In the genomic region with DNA sequence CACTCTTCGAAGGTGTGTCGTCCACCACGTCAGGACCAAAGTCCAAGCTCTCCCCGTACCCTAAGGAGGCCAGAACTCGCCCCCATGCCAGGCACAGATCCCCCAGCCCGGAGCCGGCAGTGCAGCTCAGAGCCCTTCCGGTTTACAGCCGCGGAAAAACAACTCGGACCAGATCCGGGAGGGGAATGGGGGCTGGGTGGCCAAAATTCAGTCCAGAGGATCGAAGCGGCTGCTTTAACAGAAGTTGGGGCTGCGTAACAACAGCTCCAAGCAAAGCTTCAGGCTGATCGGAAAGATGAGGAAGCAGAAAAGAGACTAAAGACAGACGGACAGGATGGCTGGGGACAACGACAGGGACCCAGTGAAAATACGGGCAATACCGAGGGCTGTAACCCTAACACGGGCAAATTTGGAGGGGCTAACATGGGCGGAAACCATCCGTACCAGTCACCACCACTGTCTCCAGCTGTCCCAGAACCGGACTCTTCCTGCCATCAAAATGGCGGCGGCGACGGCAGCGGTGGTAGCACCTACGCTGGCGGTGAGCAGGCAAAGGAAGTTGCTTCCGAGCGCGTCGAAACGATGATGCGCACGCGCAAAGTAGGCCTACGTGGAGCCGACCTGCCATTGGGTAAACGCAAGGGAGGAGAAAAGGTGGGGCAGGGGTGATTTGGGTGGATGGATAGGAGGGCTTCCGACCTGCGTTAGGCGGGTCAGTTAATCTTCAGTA, we compare ENCODE assay signal across 8 cellular contexts. TPM values are rescaled to one million over a fixed set of nuclear protein-coding genes. Genes with fewer than 3 reads are reported as not detected.
DNase-seq lines count a peak whose midpoint lies in the region; ATAC-seq and TF ChIP-seq lines count a peak whose summit lies in the region.

Gene MMADHC, minus strand, starts transcription at position 556 of the 730 bp plus-strand sequence. CDS start 678 bp downstream, outside the sequence.

- H3K4me3 Mint-ChIP-seq in activated T-helper 17 cell treated with anti-CD3 and anti-CD28 coated beads, Interleukin-2, amount 50 U/mL, for 72 hours: peak within 1 kb of the TSS; percentile 100
- H3K4me3 Mint-ChIP-seq in natural killer cell: peak within 1 kb of the TSS; percentile 97

- H3K27ac Mint-ChIP-seq in activated T-helper 17 cell treated with anti-CD3 and anti-CD28 coated beads, Interleukin-2, amount 50 U/mL, for 72 hours: peak within 1 kb of the TSS; percentile 100
- peak within 1 kb of the TSS; percentile 97 to 99 for H3K27ac Mint-ChIP-seq in natural killer cell

- peak; percentile 97 for DNase-seq in Daoy (ENCODE audit: low read depth)
- peak; percentile 59 for DNase-seq in GOT3 (lab: John Stamatoyannopoulos, UW)
- DNase-seq in LNCaP clone FGC (ENCODE audit: low read depth): peak; percentile 81
- peak; percentile 89 for DNase-seq in RWPE1 (ENCODE audit: low spot score)
- peak; percentile 95 for DNase-seq in fibroblast of mammary gland (ENCODE audit: low read depth)
- DNase-seq in natural killer cell: peak; percentile 90
- DNase-seq in stimulated activated naive CD4-positive, alpha-beta T cell treated with Interleukin-2 at 50 U/mL for 16 hours (lab: John Stamatoyannopoulos, UW): peak; percentile 93

- H3K9me3 Mint-ChIP-seq in activated T-helper 17 cell treated with anti-CD3 and anti-CD28 coated beads, Interleukin-2, amount 50 U/mL, for 72 hours: no peaks in the 10 kb centered on the region
- no peaks in the 10 kb centered on the region for H3K9me3 Mint-ChIP-seq in natural killer cell

- no peak for TF ChIP-seq CTCF in LNCaP clone FGC (IDR thresholded peaks at IDR 0.05; ENCODE audit: control insufficient read depth, extremely low read depth, insufficient read depth)
- TF ChIP-seq CTCF in RWPE1 (conservative IDR thresholded peaks at IDR 0.05; ENCODE audit: low read depth): no peak
- no peak for TF ChIP-seq CTCF in fibroblast of mammary gland (conservative IDR thresholded peaks at IDR 0.05; ENCODE audit: control insufficient read depth, insufficient read depth, low read depth, low read length)
- no peak for TF ChIP-seq CTCF in natural killer cell (IDR thresholded peaks at IDR 0.05)

- peaks cover 20% of the 10 kb centered on the region for H3K4me1 Mint-ChIP-seq in activated T-helper 17 cell treated with anti-CD3 and anti-CD28 coated beads, Interleukin-2, amount 50 U/mL, for 72 hours
- H3K4me1 Mint-ChIP-seq in natural killer cell: peaks cover 46 to 57% of the 10 kb centered on the region in 2 donors

- CTCF ChIA-PET in RWPE1 (lab: Yijun Ruan, JAX): no interaction called here

- H3K4me3 ChIP-seq in LNCaP clone FGC (ENCODE audit: low read depth, low read length) (peak within 1 kb of the TSS; percentile 97), fibroblast of mammary gland (ENCODE audit: control insufficient read depth, low read depth, low read length) (peak within 1 kb of the TSS; percentile 93)

- ATAC-seq in activated T-helper 17 cell treated with anti-CD3 and anti-CD28 coated beads, Interleukin-2, amount 50 U/mL, for 72 hours (replicated peaks): peak; percentile 99
- peak; percentile 92 to 97 (median 95) for ATAC-seq in natural killer cell

- H3K36me3 Mint-ChIP-seq in activated T-helper 17 cell treated with anti-CD3 and anti-CD28 coated beads, Interleukin-2, amount 50 U/mL, for 72 hours (ENCODE audit: low read depth): peaks cover 55% of the 10 kb centered on the region
- H3K36me3 Mint-ChIP-seq in natural killer cell: no peaks in the 10 kb centered on the region

- POLR2A ChIA-PET in RWPE1 (lab: Yijun Ruan, JAX; ENCODE audit: low non-redundant PET): no interaction called here

- intact Hi-C loops in natural killer cell (cut with micrococcal nuclease): loop anchor here (1.0 to 10.0 kb wide), 3 partner anchors 1677 to 1827 kb away; partner anchors contain the start of genes NMI and RBM43

- H3K27me3 Mint-ChIP-seq in activated T-helper 17 cell treated with anti-CD3 and anti-CD28 coated beads, Interleukin-2, amount 50 U/mL, for 72 hours: peaks cover 10% of the 10 kb centered on the region
- peaks cover 14 to 24% of the 10 kb centered on the region in 2 donors for H3K27me3 Mint-ChIP-seq in natural killer cell (ENCODE audit: low read depth in 2 of 2)

- H3K27ac ChIP-seq in RWPE1: peak within 1 kb of the TSS; percentile 94

RNA-seq across cellular contexts. Expression of gene MMADHC, which starts in this region (rescaled TPM):
- total RNA-seq in Daoy (2014; rRNA removed; shearing (Covaris generic)): 258 and 278 TPM in 2 replicates
- 100 to 1,000 TPM in 1 of 2 donors, 10 to 100 TPM in 1; 99.4 to 120 TPM for total RNA-seq in activated T-helper 17 cell treated with anti-CD3 and anti-CD28 coated beads, Interleukin-2, amount 50 U/mL, for 72 hours
- 10 to 100 TPM; 59.6 to 73.9 (median 65.7) TPM for total RNA-seq in natural killer cell

Comparison
In these comparisons a context has a peak if more than half of its experiments do, and no peak if none do; other contexts are left out.
1. Peak in every context shown above with its lines: DNase-seq, ATAC-seq, H3K4me3 ChIP-seq and H3K27ac ChIP-seq.